In genomic region chr9:93684806-93685553, GRCh38 we compare ENCODE assay signal across 8 cellular contexts.
DNase-seq lines count a peak whose midpoint lies in the region; ATAC-seq and TF ChIP-seq lines count a peak whose summit lies in the region.

No MANE protein-coding gene starts in this region.

- no peaks in the 10 kb centered on the region for H3K36me3 Mint-ChIP-seq in type B pancreatic cell
- no peaks in the 10 kb centered on the region for H3K36me3 Mint-ChIP-seq in activated T-helper 1 cell treated with anti-CD3 and anti-CD28 coated beads, Interleukin-12 subunit alpha, Interleukin-12 subunit beta, Interleukin-2, Interleukin-4 antibody, amounts not matched to agents 30 ng/mL and 10 ng/mL and 1 ng/mL, durations not matched to agents 14 hours and 24 hours and 36 hours (ENCODE audit: low read depth)

- H3K27ac Mint-ChIP-seq in type B pancreatic cell, result no peak overlapping the region
- H3K27ac Mint-ChIP-seq in activated T-helper 1 cell treated with anti-CD3 and anti-CD28 coated beads, Interleukin-12 subunit alpha, Interleukin-12 subunit beta, Interleukin-2, Interleukin-4 antibody, amounts not matched to agents 30 ng/mL and 10 ng/mL and 1 ng/mL, durations not matched to agents 14 hours and 24 hours and 36 hours, result no peak overlapping the region

- peaks cover 9% of the 10 kb centered on the region for H3K4me1 Mint-ChIP-seq in type B pancreatic cell (ENCODE audit: unreplicated experiment)
- H3K4me1 Mint-ChIP-seq in activated T-helper 1 cell treated with anti-CD3 and anti-CD28 coated beads, Interleukin-12 subunit alpha, Interleukin-12 subunit beta, Interleukin-2, Interleukin-4 antibody, amounts not matched to agents 30 ng/mL and 10 ng/mL and 1 ng/mL, durations not matched to agents 14 hours and 24 hours and 36 hours (ENCODE audit: low read depth), result no peaks in the 10 kb centered on the region

- intact Hi-C loops in activated T-helper 1 cell treated with anti-CD3 and anti-CD28 coated beads, Interleukin-12 subunit alpha, Interleukin-12 subunit beta, Interleukin-2, Interleukin-4 antibody, amounts not matched to agents 30 ng/mL and 10 ng/mL and 1 ng/mL, durations not matched to agents 14 hours and 24 hours and 36 hours (cut with micrococcal nuclease), result no loop called here

- H3K9me3 Mint-ChIP-seq in type B pancreatic cell, result peaks cover 6% of the 10 kb centered on the region
- H3K9me3 Mint-ChIP-seq in activated T-helper 1 cell treated with anti-CD3 and anti-CD28 coated beads, Interleukin-12 subunit alpha, Interleukin-12 subunit beta, Interleukin-2, Interleukin-4 antibody, amounts not matched to agents 30 ng/mL and 10 ng/mL and 1 ng/mL, durations not matched to agents 14 hours and 24 hours and 36 hours, result peaks cover 5% of the 10 kb centered on the region

- H3K4me3 Mint-ChIP-seq in type B pancreatic cell, result no peak overlapping the region
- no peak overlapping the region for H3K4me3 Mint-ChIP-seq in activated T-helper 1 cell treated with anti-CD3 and anti-CD28 coated beads, Interleukin-12 subunit alpha, Interleukin-12 subunit beta, Interleukin-2, Interleukin-4 antibody, amounts not matched to agents 30 ng/mL and 10 ng/mL and 1 ng/mL, durations not matched to agents 14 hours and 24 hours and 36 hours

- ATAC-seq in GM21360 (IDR thresholded peaks at IDR 0.05; ENCODE audit: unreplicated experiment) (no peak), HG03135 (IDR thresholded peaks at IDR 0.05; ENCODE audit: unreplicated experiment) (no peak)

- TF ChIP-seq CTCF in fibroblast of pulmonary artery (IDR thresholded peaks at IDR 0.05; ENCODE audit: low read length, missing control alignments) (peak; percentile 31), type B pancreatic cell (conservative IDR thresholded peaks at IDR 0.05) (peak; percentile 61)

- H3K4me3 ChIP-seq in fibroblast of pulmonary artery (replicated peaks; ENCODE audit: low read depth, low read length), result no peak overlapping the region

- H3K27me3 Mint-ChIP-seq in type B pancreatic cell, result peaks cover 3% of the 10 kb centered on the region
- H3K27me3 Mint-ChIP-seq in activated T-helper 1 cell treated with anti-CD3 and anti-CD28 coated beads, Interleukin-12 subunit alpha, Interleukin-12 subunit beta, Interleukin-2, Interleukin-4 antibody, amounts not matched to agents 30 ng/mL and 10 ng/mL and 1 ng/mL, durations not matched to agents 14 hours and 24 hours and 36 hours (ENCODE audit: insufficient read depth), result peaks cover 2% of the 10 kb centered on the region

- DNase-seq in activated effector memory CD4-positive, alpha-beta T cell treated with anti-CD3 and anti-CD28 coated beads, Interleukin-2, amount 50 U/mL, for 16 hours, result peak; percentile 17
- no peak for DNase-seq in activated effector memory CD4-positive, alpha-beta T cell treated with Interleukin-2 at 50 U/mL for 16 hours
- DNase-seq in NOMO-1 treated with dmso at 0.1 percent for 144 hours (lab: John Stamatoyannopoulos, UW; ENCODE audit: unreplicated experiment), result peak; percentile 22
- DNase-seq in fibroblast of pulmonary artery (ENCODE audit: low read depth), result peak; percentile 27
- no peak for DNase-seq in type B pancreatic cell (ENCODE audit: extremely low spot score, unreplicated experiment)
- DNase-seq in activated T-helper 1 cell treated with anti-CD3 and anti-CD28 coated beads, Interleukin-12 subunit alpha, Interleukin-12 subunit beta, Interleukin-2, Interleukin-4 antibody, amounts not matched to agents 30 ng/mL and 10 ng/mL and 1 ng/mL, durations not matched to agents 14 hours and 24 hours and 36 hours (ENCODE audit: low spot score), result no peak

Comparison
In these comparisons a context has a peak if more than half of its experiments do, and no peak if none do; other contexts are left out.
1. DNase-seq: peak in activated effector memory CD4-positive, alpha-beta T cell treated with anti-CD3 and anti-CD28 coated beads, Interleukin-2, amount 50 U/mL, for 16 hours (single experiment), NOMO-1 treated with dmso at 0.1 percent for 144 hours (single experiment) and fibroblast of pulmonary artery (single experiment); none in activated effector memory CD4-positive, alpha-beta T cell treated with Interleukin-2 at 50 U/mL for 16 hours (single experiment), type B pancreatic cell (single experiment) and activated T-helper 1 cell treated with anti-CD3 and anti-CD28 coated beads, Interleukin-12 subunit alpha, Interleukin-12 subunit beta, Interleukin-2, Interleukin-4 antibody, amounts not matched to agents 30 ng/mL and 10 ng/mL and 1 ng/mL, durations not matched to agents 14 hours and 24 hours and 36 hours (single experiment).